25 cellular contexts compared by ENCODE assay signal in the genomic region with DNA sequence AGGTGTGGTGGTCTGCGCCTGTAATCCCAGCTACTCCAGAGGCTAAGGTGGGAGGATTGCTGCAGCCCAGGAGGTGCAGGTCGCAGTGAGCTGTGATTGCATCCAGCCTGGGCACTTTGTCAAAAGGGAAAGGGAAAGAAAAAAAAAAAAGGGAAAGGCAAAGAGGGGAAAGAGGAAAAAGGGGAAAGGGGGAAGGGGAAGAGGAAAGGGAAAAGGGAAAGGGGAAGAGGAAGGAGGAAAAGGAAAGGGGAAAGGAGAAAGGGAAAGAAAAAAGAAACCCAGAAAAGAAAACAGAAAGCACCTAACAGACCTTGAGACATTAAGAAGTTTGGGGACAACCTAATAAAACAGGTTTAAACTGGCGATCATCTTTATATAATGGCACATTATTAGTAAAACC.
"Had no signal": no experiment of that assay in that cellular context is flagged by ENCODE, and none has a peak within 500 bp of the region (broad histone marks: within the 10 kb centered on the region; RNA-seq: fewer than 3 reads in every experiment).

No MANE protein-coding gene starts in this region.

- H3K27me3 ChIP-seq: colonic mucosa, gastrocnemius medialis, pancreas, tibial nerve, upper lobe of left lung had no signal

- H3K4me3 ChIP-seq: colonic mucosa, gastrocnemius medialis, lower lobe of right lung, pancreas, smooth muscle cell, thoracic aorta, tibial nerve, upper lobe of left lung had no signal

- H3K9me3 ChIP-seq: colonic mucosa, gastrocnemius medialis, lower lobe of right lung, pancreas, thoracic aorta, tibial nerve, upper lobe of left lung had no signal

- H3K4me1 Mint-ChIP-seq: endodermal cell, nephron progenitor cell had no signal

- H3K9me3 Mint-ChIP-seq: dendritic cell treated with granulocyte-macrophage colony-stimulating factor and Interleukin-4, amounts not matched to agents 40 ng/mL and 50 ng/mL, for 4 days; endodermal cell; naive thymus-derived CD8-positive, alpha-beta T cell; nephron progenitor cell had no signal

- DNase-seq: colonic mucosa; effector CD8-positive, alpha-beta T cell; endodermal cell; foreskin fibroblast; gastrocnemius medialis; head of caudate nucleus; left ventricle myocardium superior; lower lobe of right lung; naive thymus-derived CD8-positive, alpha-beta T cell; nephron progenitor cell; nucleus accumbens; pancreas; stimulated activated CD4-positive, alpha-beta T cell treated with anti-CD3 and anti-CD28 coated beads, Interleukin-12 subunit alpha, Interleukin-12 subunit beta, amount 100 ng/mL, for 4 hours; stimulated activated CD4-positive, alpha-beta T cell treated with anti-CD3 and anti-CD28 coated beads, Interleukin-1b, Interleukin-23, amount 100 ng/mL, for 48 hours; stimulated activated CD4-positive, alpha-beta T cell treated with anti-CD3 and anti-CD28 coated beads, Interleukin-4, amount 100 ng/mL, for 1 hour; stimulated activated CD8-positive, alpha-beta memory T cell treated with anti-CD3 and anti-CD28 coated beads, Interleukin-4, amount 100 ng/mL, for 48 hours; stimulated activated naive CD4-positive, alpha-beta T cell treated with Interleukin-2 at 50 U/mL for 16 hours; upper lobe of left lung had no signal

- H3K27ac ChIP-seq: colonic mucosa, epithelial cell of prostate, gastrocnemius medialis, lower lobe of right lung, pancreas, thoracic aorta, tibial nerve, upper lobe of left lung had no signal

- H3K27ac Mint-ChIP-seq: dendritic cell treated with granulocyte-macrophage colony-stimulating factor and Interleukin-4, amounts not matched to agents 40 ng/mL and 50 ng/mL, for 4 days; endodermal cell; nephron progenitor cell had no signal

- H3K27me3 Mint-ChIP-seq: dendritic cell treated with granulocyte-macrophage colony-stimulating factor and Interleukin-4, amounts not matched to agents 40 ng/mL and 50 ng/mL, for 4 days; naive thymus-derived CD8-positive, alpha-beta T cell had no signal

- H3K4me1 ChIP-seq: colonic mucosa, tibial nerve had no signal

- ATAC-seq: esophagus mucosa; gastrocnemius medialis; left ventricle myocardium superior; lower lobe of right lung; naive thymus-derived CD8-positive, alpha-beta T cell; pancreas; sciatic nerve had no signal

- H3K4me3 Mint-ChIP-seq: dendritic cell treated with granulocyte-macrophage colony-stimulating factor and Interleukin-4, amounts not matched to agents 40 ng/mL and 50 ng/mL, for 4 days; endodermal cell; naive thymus-derived CD8-positive, alpha-beta T cell; nephron progenitor cell had no signal
